8 cellular contexts compared by ENCODE assay signal in the genomic region with DNA sequence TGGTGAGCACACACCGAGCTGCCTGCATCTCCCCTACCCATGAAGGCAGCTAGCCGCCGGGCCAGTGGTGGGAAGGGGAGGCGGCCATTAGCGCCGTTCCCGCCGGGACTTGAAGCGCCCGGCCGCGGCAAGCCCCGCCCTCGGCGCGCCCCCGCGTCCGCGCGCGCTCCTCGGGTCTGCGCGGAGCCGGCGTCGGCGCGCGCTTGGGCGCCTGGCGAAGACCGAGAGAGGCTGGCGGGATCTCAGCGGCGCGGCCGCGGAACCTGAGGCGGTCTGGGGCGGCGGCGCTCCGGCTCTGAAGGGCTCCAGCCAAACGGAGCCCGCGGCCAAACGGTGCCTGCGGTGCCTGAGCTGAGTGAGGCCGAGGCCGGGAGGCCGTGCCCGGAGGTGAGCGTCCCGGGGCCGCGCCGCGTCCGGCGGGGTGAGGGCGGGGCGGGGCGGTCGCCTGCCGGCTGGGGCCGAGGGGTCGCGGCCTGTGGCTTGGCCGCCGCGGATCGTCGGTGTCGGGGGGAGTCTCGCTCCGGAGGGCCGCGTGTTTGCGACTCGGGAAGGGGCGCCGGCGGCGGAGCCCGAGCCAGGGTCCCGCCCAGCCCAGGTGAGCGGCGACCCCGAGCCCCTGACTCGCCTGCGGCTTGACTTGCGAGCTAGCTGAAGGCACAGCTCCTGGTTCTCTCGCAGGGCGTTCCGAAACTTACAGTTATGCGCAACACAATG. TPM values are rescaled to one million over a fixed set of nuclear protein-coding genes. Genes with fewer than 3 reads are reported as not detected.
DNase-seq lines count a peak whose midpoint lies in the region; ATAC-seq and TF ChIP-seq lines count a peak whose summit lies in the region.

A gene with protein sequence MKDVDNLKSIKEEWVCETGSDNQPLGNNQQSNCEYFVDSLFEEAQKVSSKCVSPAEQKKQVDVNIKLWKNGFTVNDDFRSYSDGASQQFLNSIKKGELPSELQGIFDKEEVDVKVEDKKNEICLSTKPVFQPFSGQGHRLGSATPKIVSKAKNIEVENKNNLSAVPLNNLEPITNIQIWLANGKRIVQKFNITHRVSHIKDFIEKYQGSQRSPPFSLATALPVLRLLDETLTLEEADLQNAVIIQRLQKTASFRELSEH (plus strand): TSS at position 202 of the 714 bp plus-strand sequence. CDS start 17,852 bp downstream, outside the sequence.

- peaks cover 4 to 33% of the 10 kb centered on the region in 2 experiments; a peak in 3 of 4 replicates for H3K4me1 ChIP-seq in HCT116 (ENCODE audit: control insufficient read depth in 1 of 2, insufficient read depth in 2 of 2, low read length in 2 of 2)
- no peaks in the 10 kb centered on the region for H3K4me1 ChIP-seq in MM.1S (ENCODE audit: low read length)
- H3K4me1 ChIP-seq in cardiac muscle cell (ENCODE audit: low read depth): peaks cover 3% of the 10 kb centered on the region
- H3K4me1 ChIP-seq in trophoblast cell (ENCODE audit: control insufficient read depth in 1 of 2, insufficient read depth in 2 of 2, low read length in 2 of 2): peaks cover 4 to 9% of the 10 kb centered on the region in 2 experiments
- H3K4me1 ChIP-seq in transverse colon: peaks cover 5 to 31% (median 17%) of the 10 kb centered on the region in 4 donors

- H4K8ac ChIP-seq in trophoblast cell (ENCODE audit: low read depth, low read length): peak within 1 kb of the TSS; percentile 99

- POLR2A ChIA-PET in HCT116 (lab: Charles Lee): interaction anchor here (1.4 kb wide), 1 partner anchor 14 kb away, joined by 3 read pairs; a partner anchor contains a TSS

- peak within 1 kb of the TSS; percentile 97 for H4K12ac ChIP-seq in trophoblast cell (ENCODE audit: low read depth, low read length)

- DNase-seq in GM10266 (ENCODE audit: extremely low spot score) (peak; percentile 92), HCT116 (ENCODE audit: low read depth, low spot score) (peak; percentile 45), MM.1S (peak; percentile 89), cardiac muscle cell (ENCODE audit: low read depth in 1 of 2, low spot score in 1 of 2) (peak; percentile 88 to 91), trophoblast cell (peak; percentile 79 to 94), transverse colon (peak; percentile 79)
- peak; percentile 41 for DNase-seq in activated naive CD8-positive, alpha-beta T cell treated with anti-CD3 and anti-CD28 coated beads, Interleukin-2, amount 50 U/mL, for 16 hours (ENCODE audit: low read depth, low spot score)

- H3K9me3 ChIP-seq in HCT116 (ENCODE audit: control insufficient read depth in 1 of 2, insufficient read depth in 1 of 2, low read depth in 1 of 2, low read length in 2 of 2) (no peaks in the 10 kb centered on the region), MM.1S (replicated peaks; ENCODE audit: insufficient read depth, low read length) (no peaks in the 10 kb centered on the region), SU-DHL-6 (ENCODE audit: insufficient read depth, low read length) (no peaks in the 10 kb centered on the region), cardiac muscle cell (ENCODE audit: low read depth) (no peaks in the 10 kb centered on the region), trophoblast cell (ENCODE audit: insufficient read depth, low read depth, low read length) (no peaks in the 10 kb centered on the region), transverse colon (no peaks in the 10 kb centered on the region)

- RAD21 ChIA-PET in HCT116 (lab: Charles Lee; ENCODE audit: low non-redundant PET in 1 of 2, low total read pairs in 2 of 2, uncharacterized antibody in 2 of 2, unreplicated experiment in 2 of 2): interaction anchor here in 1 of 2 experiments (0.9 kb wide), 1 partner anchor 13 kb away, joined by 3 read pairs; a partner anchor contains a TSS

- ATAC-seq in HCT116: peak; percentile 88

- H3F3A ChIP-seq in MM.1S (ENCODE audit: insufficient read depth, low read length): peaks cover 7% of the 10 kb centered on the region
- H3F3A ChIP-seq in SU-DHL-6 (ENCODE audit: insufficient read depth): 0 out of 2 replicates have a peak, but pooled peaks cover 5% of the 10 kb centered on the region

- H3K79me1 ChIP-seq in trophoblast cell (ENCODE audit: low read length): peaks cover 8% of the 10 kb centered on the region

- H3K4me2 ChIP-seq in HCT116 (ENCODE audit: low read length): peak within 1 kb of the TSS; percentile 82
- H3K4me2 ChIP-seq in MM.1S (ENCODE audit: low read depth, low read length): peak within 1 kb of the TSS; percentile 91
- H3K4me2 ChIP-seq in SU-DHL-6 (ENCODE audit: low read depth, low read length, poor library complexity, severe bottlenecking): peak within 1 kb of the TSS; percentile 95
- H3K4me2 ChIP-seq in trophoblast cell (ENCODE audit: low read length): peak within 1 kb of the TSS; percentile 71

- H3K4ac ChIP-seq in trophoblast cell (ENCODE audit: low read depth, low read length): peak within 1 kb of the TSS; percentile 93

- in situ Hi-C loops in transverse colon (cut with MboI; ENCODE audit: low pct_ligation_motif_present in 1 of 4, low pct_unique_long_range_greater_than_20kb in 1 of 4, low sequenced_read_pairs in 3 of 4): no loop called here

- TF ChIP-seq POLR2A in HCT116 (IDR thresholded peaks at IDR 0.05; ENCODE audit: borderline replicate concordance, extremely low read depth, insufficient read depth, insufficient read length) (peak; percentile 84), transverse colon (IDR thresholded peaks at IDR 0.05) (peak; percentile 70)

- H3K9ac ChIP-seq in HCT116 (ENCODE audit: low read length): peak within 1 kb of the TSS; percentile 84
- peak within 1 kb of the TSS; percentile 60 for H3K9ac ChIP-seq in MM.1S (ENCODE audit: low read length)
- H3K9ac ChIP-seq in SU-DHL-6 (ENCODE audit: low read length): peak within 1 kb of the TSS; percentile 76
- peak within 1 kb of the TSS; percentile 94 for H3K9ac ChIP-seq in trophoblast cell (ENCODE audit: low read length)

- peak within 1 kb of the TSS; percentile 91 for H4K91ac ChIP-seq in trophoblast cell (ENCODE audit: low read depth, low read length)

- peak within 1 kb of the TSS; percentile 89 for H2BK120ac ChIP-seq in trophoblast cell (ENCODE audit: insufficient read depth, low read length, poor library complexity)

- H2BK5ac ChIP-seq in trophoblast cell (ENCODE audit: low read depth, low read length, poor library complexity): peak within 1 kb of the TSS; percentile 87

- H3K14ac ChIP-seq in trophoblast cell (ENCODE audit: low read length): peak within 1 kb of the TSS; percentile 96

- H2AFZ ChIP-seq in HCT116 (ENCODE audit: low read depth, low read length, poor library complexity, severe bottlenecking): peak within 1 kb of the TSS; percentile 61
- peak within 1 kb of the TSS; percentile 85 for H2AFZ ChIP-seq in MM.1S (ENCODE audit: low read length)
- H2AFZ ChIP-seq in SU-DHL-6 (ENCODE audit: low read depth, low read length, severe bottlenecking): peak within 1 kb of the TSS; percentile 93
- H2AFZ ChIP-seq in trophoblast cell (ENCODE audit: insufficient read depth, low read length, poor library complexity): peak within 1 kb of the TSS; percentile 99

- H3K36me3 ChIP-seq in HCT116 (ENCODE audit: control insufficient read depth in 1 of 2, insufficient read depth in 2 of 2, low read length in 2 of 2) (no peaks in the 10 kb centered on the region), MM.1S (replicated peaks; ENCODE audit: insufficient read depth, low read length) (no peaks in the 10 kb centered on the region), SU-DHL-6 (ENCODE audit: low read length) (no peaks in the 10 kb centered on the region), cardiac muscle cell (no peaks in the 10 kb centered on the region), trophoblast cell (ENCODE audit: control insufficient read depth in 1 of 2, insufficient read depth in 2 of 2, low read length in 2 of 2) (peaks cover 2 to 7% of the 10 kb centered on the region in 2 experiments), transverse colon (no peaks in the 10 kb centered on the region)

- H2BK12ac ChIP-seq in trophoblast cell (ENCODE audit: low read length): no peak within 1 kb of the TSS

- WGBS in trophoblast cell (ENCODE audit: extremely low coverage, insufficient coverage, insufficient read length): no CpG with 5 or more reads among the region's 98 CpGs
- WGBS in transverse colon (ENCODE audit: low coverage in 1 of 2), 2 donors: 1 to 4% methylated on average over 5 to 28 of the region's 98 CpGs

- no peak for TF ChIP-seq CTCF in GM10266 (IDR thresholded peaks at IDR 0.05; ENCODE audit: control insufficient read depth, insufficient read depth, low read depth, missing control alignments)
- TF ChIP-seq CTCF in HCT116 (IDR thresholded peaks at IDR 0.05 in 2 of 3, conservative IDR thresholded peaks at IDR 0.05 in 1 of 3; ENCODE audit: borderline replicate concordance in 1 of 3, insufficient read depth in 1 of 3, low read depth in 2 of 3, low read length in 2 of 3): no peak
- TF ChIP-seq CTCF in MM.1S (IDR thresholded peaks at IDR 0.05; ENCODE audit: low read length): no peak
- TF ChIP-seq CTCF in SU-DHL-6 (IDR thresholded peaks at IDR 0.05; ENCODE audit: insufficient read depth, low read length, poor library complexity, severe bottlenecking): no peak
- TF ChIP-seq CTCF in cardiac muscle cell (IDR thresholded peaks at IDR 0.05; ENCODE audit: low read depth, low read length): no peak
- TF ChIP-seq CTCF in transverse colon (IDR thresholded peaks at IDR 0.05): no peak

- peak within 1 kb of the TSS; percentile 98 for H3K18ac ChIP-seq in trophoblast cell (ENCODE audit: low read length)

- H3K27me3 ChIP-seq in HCT116 (ENCODE audit: insufficient read depth, low read length): no peaks in the 10 kb centered on the region
- peaks cover 10% of the 10 kb centered on the region for H3K27me3 ChIP-seq in MM.1S (replicated peaks; ENCODE audit: insufficient read depth, low read length)
- no peaks in the 10 kb centered on the region for H3K27me3 ChIP-seq in SU-DHL-6 (ENCODE audit: low read length)
- no peaks in the 10 kb centered on the region for H3K27me3 ChIP-seq in cardiac muscle cell
- no peaks in the 10 kb centered on the region for H3K27me3 ChIP-seq in trophoblast cell (ENCODE audit: insufficient read depth, low read length)
- H3K27me3 ChIP-seq in transverse colon: no peaks in the 10 kb centered on the region

- BruUV-seq in HCT116 (replicated peaks; lab: Mats Ljungman, UMichigan): no TSS peak

- peaks cover 42% of the 10 kb centered on the region for H3K79me2 ChIP-seq in HCT116 (ENCODE audit: insufficient read depth, low read length)
- H3K79me2 ChIP-seq in MM.1S (ENCODE audit: low read length): peaks cover 46% of the 10 kb centered on the region
- H3K79me2 ChIP-seq in SU-DHL-6 (ENCODE audit: insufficient read depth, low read length): peaks cover 45% of the 10 kb centered on the region
- peaks cover 8% of the 10 kb centered on the region for H3K79me2 ChIP-seq in trophoblast cell (ENCODE audit: control insufficient read depth, insufficient read depth, low read length, poor library complexity)

- H3K4me3 ChIP-seq in HCT116 (replicated peaks in 1 of 2; ENCODE audit: low read depth in 1 of 2, low read length in 2 of 2) (peak within 1 kb of the TSS; percentile 61 to 75), MM.1S (ENCODE audit: low read length) (peak within 1 kb of the TSS; percentile 74), SU-DHL-6 (ENCODE audit: insufficient read depth, low read length, poor library complexity, severe bottlenecking) (peak within 1 kb of the TSS; percentile 67), cardiac muscle cell (peak within 1 kb of the TSS; percentile 73), trophoblast cell (ENCODE audit: low read depth, low read length) (peak within 1 kb of the TSS; percentile 87), transverse colon (peak within 1 kb of the TSS; percentile 63 to 97 (median 88))

- no peak for TF ChIP-seq EP300 in transverse colon (IDR thresholded peaks at IDR 0.05; ENCODE audit: low read depth)

- H4K20me1 ChIP-seq in HCT116 (ENCODE audit: insufficient read depth) (no peaks in the 10 kb centered on the region), MM.1S (ENCODE audit: insufficient read depth, low read length) (no peaks in the 10 kb centered on the region; the same call in 1 of the 2 replicates), SU-DHL-6 (ENCODE audit: low read depth, low read length) (no peaks in the 10 kb centered on the region)

- peak within 1 kb of the TSS; percentile 70 for H3K27ac ChIP-seq in HCT116 (ENCODE audit: low read depth, low read length)
- peak within 1 kb of the TSS; percentile 64 for H3K27ac ChIP-seq in MM.1S (ENCODE audit: low read length)
- H3K27ac ChIP-seq in SU-DHL-6 (ENCODE audit: low read depth, low read length): peak within 1 kb of the TSS; percentile 87
- H3K27ac ChIP-seq in cardiac muscle cell: peak within 1 kb of the TSS; percentile 98
- peak within 1 kb of the TSS; percentile 97 for H3K27ac ChIP-seq in trophoblast cell (ENCODE audit: low read depth, low read length)
- peak within 1 kb of the TSS; percentile 95 to 99 (median 98) for H3K27ac ChIP-seq in transverse colon

- H3K9me2 ChIP-seq in HCT116 (ENCODE audit: insufficient read depth) (no peaks in the 10 kb centered on the region), MM.1S (replicated peaks; ENCODE audit: insufficient read depth, low read length) (no peaks in the 10 kb centered on the region), SU-DHL-6 (replicated peaks; ENCODE audit: insufficient read depth, low read length) (no peaks in the 10 kb centered on the region)

- CTCF ChIA-PET in HCT116 (lab: Charles Lee): interaction anchor here (0.7 to 1.9 kb wide), 3 partner anchors 13 to 172 kb away, joined by 3 to 10 read pairs (median 6); a partner anchor contains a TSS

- intact Hi-C loops in HCT116 (cut with micrococcal nuclease): loop anchor here (5.0 kb wide), 1 partner anchor 137 kb away; a partner anchor contains a TSS
- intact Hi-C loops in transverse colon (cut with DNase I; ENCODE audit: low total_unique reads): no loop called here

- no peak for TF ChIP-seq RAD21 in HCT116 (IDR thresholded peaks at IDR 0.05; ENCODE audit: low read depth)

- H3K23ac ChIP-seq in trophoblast cell (ENCODE audit: low read length): no peak within 1 kb of the TSS

- H2AK5ac ChIP-seq in trophoblast cell (ENCODE audit: low read length): no peak within 1 kb of the TSS

RNA-seq across cellular contexts. Expression of the gene that starts here (rescaled TPM):
- 14.1 TPM for total RNA-seq in HCT116 (2021; ENCODE audit: unreplicated experiment)
- polyA plus RNA-seq in HCT116 (2012): 3.4 and 4.4 TPM in 2 replicates
- 14.7 and 19.1 TPM in 2 replicates for total RNA-seq in cardiac muscle cell
- 19.3 and 25.2 TPM in 2 replicates for polyA plus RNA-seq in cardiac muscle cell
- polyA plus RNA-seq in trophoblast cell (2013): 13.0 and 13.5 TPM in 2 replicates
- 10 to 100 TPM in 2 of 4 donors, 1 to 10 TPM in 2; 6.4 to 13.7 (median 10.8) TPM for total RNA-seq in transverse colon

Comparison
In these comparisons a context has a peak if more than half of its experiments do, and no peak if none do; other contexts are left out.
1. Peak in every context shown above with its lines: DNase-seq, ATAC-seq, H3K4me3 ChIP-seq and H3K27ac ChIP-seq.
2. DNase-seq: peak in every context shown above with its lines; median percentile 92 in GM10266; 90 in cardiac muscle cell; 89 in MM.1S; 86 in trophoblast cell; 79 in transverse colon; 45 in HCT116; 41 in activated naive CD8-positive, alpha-beta T cell treated with anti-CD3 and anti-CD28 coated beads, Interleukin-2, amount 50 U/mL, for 16 hours.